ENCODE assay signal across 13 cellular contexts in genomic region chr3:50606596-50606995, GRCh38. TPM values are rescaled to one million over a fixed set of nuclear protein-coding genes. Genes with fewer than 3 reads are reported as not detected.
DNase-seq lines count a peak whose midpoint lies in the region; ATAC-seq and TF ChIP-seq lines count a peak whose summit lies in the region.
"Had no signal": no experiment of that assay in that cellular context is flagged by ENCODE, and none has a peak within 500 bp of the region (broad histone marks: within the 10 kb centered on the region; RNA-seq: fewer than 3 reads in every experiment).

No MANE protein-coding gene starts in this region.

- H3K27me3 ChIP-seq in heart right ventricle, result no peaks in the 10 kb centered on the region
- no peaks in the 10 kb centered on the region for H3K27me3 ChIP-seq in left lung
- H3K27me3 ChIP-seq in subcutaneous abdominal adipose tissue (ENCODE audit: control insufficient read depth in 5 of 5, insufficient read depth in 4 of 5, low read length in 5 of 5), result peaks cover 0 to 4% (median 0%) of the 10 kb centered on the region in 5 donors

- H3K9ac ChIP-seq in subcutaneous abdominal adipose tissue (ENCODE audit: low read length in 5 of 5), result peak overlapping the region in 1 of 5 donors; percentile 49

- WGBS in heart right ventricle, 2 donors, result 56 to 65% methylated on average over 6 of the region's 6 CpGs

- peaks cover 93% of the 10 kb centered on the region for H3K36me3 Mint-ChIP-seq in activated T-cell treated with anti-CD3 and anti-CD28 coated beads, Interleukin-2, amount 50 U/mL, for 24 hours (ENCODE audit: low read depth)

- DNase-seq in heart right ventricle, result peak in 1 of 2 donors; percentile 6
- no peak for DNase-seq in Right ventricle myocardium superior
- DNase-seq in activated T-cell treated with anti-CD3 and anti-CD28 coated beads, Interleukin-2, amount 50 U/mL, for 24 hours, result peak; percentile 72
- DNase-seq in left lung, result peak in 1 of 2 donors; percentile 46
- no peak for DNase-seq in Ammon's horn (ENCODE audit: low spot score)
- no peak for DNase-seq in NCI-H2196 treated with DMSO at 0.1 percent for 48 hours (lab: John Stamatoyannopoulos, UW; ENCODE audit: unreplicated experiment)
- DNase-seq: dermis blood vessel endothelial cell, islet precursor cell, NCI-H1092 treated with DMSO at 0.1 percent for 48 hours, NCI-H446 treated with DMSO at 0.1 percent for 48 hours had no signal

- H3K36me3 ChIP-seq in heart right ventricle (peaks cover 0 to 69% (median 24%) of the 10 kb centered on the region in 9 donors), left lung (peaks cover 0 to 63% of the 10 kb centered on the region in 2 donors), subcutaneous abdominal adipose tissue (ENCODE audit: control insufficient read depth in 5 of 5, insufficient read depth in 5 of 5, low read length in 5 of 5) (peaks cover 0 to 48% (median 33%) of the 10 kb centered on the region in 5 donors)

- H3K4me1 Mint-ChIP-seq in activated T-cell treated with anti-CD3 and anti-CD28 coated beads, Interleukin-2, amount 50 U/mL, for 24 hours (ENCODE audit: low read depth), result peaks cover 52% of the 10 kb centered on the region

- peak overlapping the region; percentile 100 for H3K27ac Mint-ChIP-seq in activated T-cell treated with anti-CD3 and anti-CD28 coated beads, Interleukin-2, amount 50 U/mL, for 24 hours

- ATAC-seq in heart right ventricle, result no peak
- no peak for ATAC-seq in Right ventricle myocardium superior (ENCODE audit: poor library complexity)
- ATAC-seq in left lung, result no peak
- ATAC-seq in HG02884 (IDR thresholded peaks at IDR 0.05; ENCODE audit: unreplicated experiment), result no peak

- H3K27ac ChIP-seq in heart right ventricle (peak overlapping the region in 9 of 10 donors; percentile 61 to 99 (median 99)), left lung (peak overlapping the region; percentile 94 to 98), subcutaneous abdominal adipose tissue (ENCODE audit: low read depth, low read length) (peak overlapping the region; percentile 99)

- TF ChIP-seq CTCF in heart right ventricle (IDR thresholded peaks at IDR 0.05) (no peak), left lung (IDR thresholded peaks at IDR 0.05) (no peak)

- H3K9me3 ChIP-seq in heart right ventricle, result no peaks in the 10 kb centered on the region
- no peaks in the 10 kb centered on the region for H3K9me3 ChIP-seq in left lung
- peaks cover 0 to 2% (median 0%) of the 10 kb centered on the region in 5 donors for H3K9me3 ChIP-seq in subcutaneous abdominal adipose tissue (ENCODE audit: control insufficient read depth in 5 of 5, low read length in 5 of 5)

- H3K27me3 Mint-ChIP-seq in activated T-cell treated with anti-CD3 and anti-CD28 coated beads, Interleukin-2, amount 50 U/mL, for 24 hours, result no peaks in the 10 kb centered on the region

- peak overlapping the region; percentile 99 for H3K4me3 Mint-ChIP-seq in activated T-cell treated with anti-CD3 and anti-CD28 coated beads, Interleukin-2, amount 50 U/mL, for 24 hours

- intact Hi-C loops in heart right ventricle (cut with DNase I) (no loop called here), Right ventricle myocardium superior (cut with DNase I) (no loop called here), left lung (cut with DNase I) (no loop called here)

- no peaks in the 10 kb centered on the region for H3K9me3 Mint-ChIP-seq in activated T-cell treated with anti-CD3 and anti-CD28 coated beads, Interleukin-2, amount 50 U/mL, for 24 hours

- H3K4me1 ChIP-seq in heart right ventricle (peaks cover 25 to 100% (median 92%) of the 10 kb centered on the region in 9 donors), left lung (peaks cover 28 to 93% of the 10 kb centered on the region in 2 donors), subcutaneous abdominal adipose tissue (ENCODE audit: control insufficient read depth in 5 of 5, insufficient read depth in 5 of 5, low read length in 5 of 5) (peaks cover 25 to 99% (median 84%) of the 10 kb centered on the region in 5 donors)

- peak overlapping the region in 4 of 10 donors; percentile 1 to 88 (median 36) for H3K4me3 ChIP-seq in heart right ventricle
- H3K4me3 ChIP-seq in left lung, result peak overlapping the region in 1 of 2 donors; percentile 73
- peak overlapping the region in 1 of 5 donors; percentile 0 for H3K4me3 ChIP-seq in subcutaneous abdominal adipose tissue (ENCODE audit: low read depth in 1 of 5, low read length in 5 of 5)

RNA-seq across cellular contexts. Expression of gene CISH, which starts 5.0 kb away (rescaled TPM):
- total RNA-seq in heart right ventricle (100 to 1,000 TPM in 1 of 10 donors, 10 to 100 TPM in 6, 1 to 10 TPM in 3; 5.4 to 131 (median 24.0) TPM), Right ventricle myocardium superior (8.0 TPM), left lung (10 to 100 TPM; 42.5 to 55.2 TPM)
- 10 to 100 TPM in 1 of 2 donors, 1 to 10 TPM in 1; 8.9 to 21.1 TPM for polyA plus RNA-seq in heart right ventricle
- polyA plus RNA-seq: neural cell had no signal

RNA-seq across cellular contexts. Expression of gene MAPKAPK3, which starts 10.4 kb away (rescaled TPM):
- total RNA-seq in heart right ventricle, result 100 to 1,000 TPM; 278 to 496 (median 334) TPM
- 100 to 1,000 TPM; 134 to 225 TPM for polyA plus RNA-seq in heart right ventricle
- total RNA-seq in Right ventricle myocardium superior, result 430 TPM
- total RNA-seq in left lung, result 100 to 1,000 TPM in 1 of 2 donors, 10 to 100 TPM in 1; 98.6 to 118 TPM

RNA-seq across cellular contexts. Expression of gene HEMK1, which starts 37.3 kb away (rescaled TPM):
- total RNA-seq in heart right ventricle (10 to 100 TPM; 10.6 to 19.0 (median 14.8) TPM), Right ventricle myocardium superior (19.5 TPM), left lung (10 to 100 TPM; 24.0 to 27.6 TPM)
- polyA plus RNA-seq in heart right ventricle, result 10 to 100 TPM; 13.5 to 17.7 TPM

RNA-seq across cellular contexts. Expression of gene C3orf18, which starts 39.0 kb away (rescaled TPM):
- total RNA-seq in heart right ventricle (10 to 100 TPM; 31.6 to 49.9 (median 43.4) TPM), Right ventricle myocardium superior (53.1 TPM), left lung (1 to 10 TPM; 6.2 to 6.6 TPM)
- polyA plus RNA-seq in heart right ventricle, result 10 to 100 TPM; 19.9 to 28.7 TPM
